16 cellular contexts compared by ENCODE assay signal in the genomic region with DNA sequence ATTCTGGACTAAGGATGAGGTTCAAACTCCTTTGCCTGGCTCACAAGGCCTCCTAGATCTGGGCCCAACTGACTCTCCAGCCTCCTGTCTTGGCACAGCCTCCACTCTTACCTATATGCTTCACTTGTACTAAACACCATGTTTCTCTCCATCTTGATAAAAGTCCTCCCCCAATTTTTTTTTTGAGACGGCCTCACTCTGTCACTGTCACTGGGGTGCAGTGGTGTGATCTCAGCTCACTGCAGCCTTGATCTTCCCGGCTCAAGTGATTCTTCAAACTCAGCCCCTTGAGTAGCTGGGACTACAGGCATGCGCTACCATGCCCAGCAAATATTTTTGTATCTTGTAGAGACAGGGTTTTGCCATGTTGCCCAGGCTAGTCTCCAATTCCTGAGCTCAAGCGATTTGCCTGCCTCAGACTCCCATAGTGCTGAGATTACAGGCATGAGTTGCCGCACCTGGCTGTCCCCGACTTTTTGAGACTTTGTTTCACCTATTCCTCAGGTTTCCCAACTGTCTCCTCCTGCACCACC. TPM values are rescaled to one million over a fixed set of nuclear protein-coding genes. Genes with fewer than 3 reads are reported as not detected.
DNase-seq lines count a peak whose midpoint lies in the region; ATAC-seq and TF ChIP-seq lines count a peak whose summit lies in the region.
"Had no signal": no experiment of that assay in that cellular context is flagged by ENCODE, and none has a peak within 500 bp of the region (broad histone marks: within the 10 kb centered on the region; RNA-seq: fewer than 3 reads in every experiment).

No MANE protein-coding gene starts in this region.

- intact Hi-C loops in activated naive CD4-positive, alpha-beta T cell treated with anti-CD3 and anti-CD28 coated beads for 36 hours (cut with micrococcal nuclease), result no loop called here
- intact Hi-C loops in esophagus squamous epithelium (cut with DNase I), result no loop called here
- intact Hi-C loops in body of pancreas (cut with DNase I), result no loop called here

- H3K9me3 Mint-ChIP-seq in activated naive CD4-positive, alpha-beta T cell treated with anti-CD3 and anti-CD28 coated beads for 36 hours, result no peaks in the 10 kb centered on the region
- no peaks in the 10 kb centered on the region for H3K9me3 Mint-ChIP-seq in T-cell
- H3K9me3 Mint-ChIP-seq: H9, WTC11 had no signal

- H3K36me3 Mint-ChIP-seq in activated naive CD4-positive, alpha-beta T cell treated with anti-CD3 and anti-CD28 coated beads for 36 hours (ENCODE audit: low read depth), result peaks cover 12% of the 10 kb centered on the region
- peaks cover 10% of the 10 kb centered on the region for H3K36me3 Mint-ChIP-seq in T-cell
- H3K36me3 Mint-ChIP-seq: WTC11 had no signal

- H3K4me1 ChIP-seq in esophagus squamous epithelium, result peaks cover 34 to 75% (median 37%) of the 10 kb centered on the region in 3 donors
- peaks cover 59% of the 10 kb centered on the region for H3K4me1 ChIP-seq in thymus (ENCODE audit: control insufficient read depth, insufficient read depth, low read length)
- H3K4me1 ChIP-seq in body of pancreas, result peaks cover 43% of the 10 kb centered on the region

- POLR2A ChIA-PET in T-cell (lab: Charles Lee), result interaction anchor here in 1 of 2 donors (1.0 kb wide), 1 partner anchor 13 kb away, joined by 3 read pairs; no protein-coding TSS in a partner anchor

- H3K36me3 ChIP-seq in esophagus squamous epithelium (peaks cover 0 to 6% (median 3%) of the 10 kb centered on the region in 3 donors), thymus (ENCODE audit: control insufficient read depth, insufficient read depth) (peaks cover 3% of the 10 kb centered on the region), body of pancreas (replicated peaks in 1 of 2; ENCODE audit: insufficient read depth in 1 of 2, low read depth in 2 of 2) (no peaks in the 10 kb centered on the region)
- H3K36me3 ChIP-seq: Peyer's patch had no signal

- peak overlapping the region; percentile 89 for H3K27ac Mint-ChIP-seq in activated naive CD4-positive, alpha-beta T cell treated with anti-CD3 and anti-CD28 coated beads for 36 hours
- H3K27ac Mint-ChIP-seq in T-cell, result peak overlapping the region; percentile 90 to 92
- H3K27ac Mint-ChIP-seq: H9, WTC11 had no signal

- WGBS in esophagus squamous epithelium, 2 donors, result 48 to 57% methylated on average over 6 of the region's 6 CpGs
- 58% methylated on average over 6 of the region's 6 CpGs for WGBS in thymus
- WGBS in body of pancreas, 2 donors, result 91% methylated on average over 6 of the region's 6 CpGs

- ATAC-seq in T-cell (replicated peaks in 1 of 4) (no peak), GM21423 (IDR thresholded peaks at IDR 0.05; ENCODE audit: unreplicated experiment) (no peak), GM19452 (IDR thresholded peaks at IDR 0.05; ENCODE audit: unreplicated experiment) (no peak), body of pancreas (no peak)
- ATAC-seq: WTC11 had no signal

- H3K9me3 ChIP-seq in esophagus squamous epithelium (no peaks in the 10 kb centered on the region), thymus (ENCODE audit: control insufficient read depth) (no peaks in the 10 kb centered on the region), body of pancreas (no peaks in the 10 kb centered on the region)
- H3K9me3 ChIP-seq: Peyer's patch had no signal

- peak overlapping the region; percentile 52 for H3K4me3 Mint-ChIP-seq in activated naive CD4-positive, alpha-beta T cell treated with anti-CD3 and anti-CD28 coated beads for 36 hours
- H3K4me3 Mint-ChIP-seq in T-cell, result peak overlapping the region in 2 of 3 donors; percentile 26 to 91
- H3K4me3 Mint-ChIP-seq: H9, WTC11 had no signal

- CTCF ChIA-PET in activated naive CD4-positive, alpha-beta T cell treated with anti-CD3 and anti-CD28 coated beads for 36 hours (lab: Charles Lee), result interaction anchor here (0.9 to 12.3 kb wide), 7 partner anchors 7 to 92 kb away, joined by 3 to 342 read pairs (median 8); no protein-coding TSS in a partner anchor
- CTCF ChIA-PET in T-cell (lab: Charles Lee), result interaction anchor here (1.0 to 11.1 kb wide), 6 partner anchors 13 to 60 kb away, joined by 3 to 148 read pairs (median 30); no protein-coding TSS in a partner anchor

- H3K4me1 Mint-ChIP-seq in activated naive CD4-positive, alpha-beta T cell treated with anti-CD3 and anti-CD28 coated beads for 36 hours (ENCODE audit: low read depth), result peaks cover 77% of the 10 kb centered on the region
- peaks cover 77 to 87% (median 82%) of the 10 kb centered on the region in 3 donors for H3K4me1 Mint-ChIP-seq in T-cell

- no peaks in the 10 kb centered on the region for H3K27me3 Mint-ChIP-seq in activated naive CD4-positive, alpha-beta T cell treated with anti-CD3 and anti-CD28 coated beads for 36 hours (ENCODE audit: low read depth)
- H3K27me3 Mint-ChIP-seq in T-cell, result no peaks in the 10 kb centered on the region

- H3K27me3 ChIP-seq in esophagus squamous epithelium (no peaks in the 10 kb centered on the region), thymus (ENCODE audit: control insufficient read depth, insufficient read depth) (no peaks in the 10 kb centered on the region), body of pancreas (no peaks in the 10 kb centered on the region)
- H3K27me3 ChIP-seq: Peyer's patch had no signal

- H3K27ac ChIP-seq in esophagus squamous epithelium, result peak overlapping the region; percentile 7 to 98 (median 54)
- H3K27ac ChIP-seq in thymus (ENCODE audit: low read depth), result peak overlapping the region; percentile 67
- no peak overlapping the region for H3K27ac ChIP-seq in body of pancreas

- H3K4me3 ChIP-seq in esophagus squamous epithelium (no peak overlapping the region), thymus (ENCODE audit: low read length) (no peak overlapping the region), body of pancreas (no peak overlapping the region)
- H3K4me3 ChIP-seq: Peyer's patch had no signal

- TF ChIP-seq CTCF in esophagus squamous epithelium (IDR thresholded peaks at IDR 0.05) (no peak), body of pancreas (IDR thresholded peaks at IDR 0.05) (no peak)

- TF ChIP-seq POLR2A in esophagus squamous epithelium (IDR thresholded peaks at IDR 0.05), result no peak
- no peak for TF ChIP-seq POLR2A in body of pancreas (IDR thresholded peaks at IDR 0.05)

- no peak for DNase-seq in activated naive CD4-positive, alpha-beta T cell treated with anti-CD3 and anti-CD28 coated beads for 36 hours
- DNase-seq in activated naive CD4-positive, alpha-beta T cell treated with anti-CD3 and anti-CD28 coated beads, Interleukin-2, amount 50 U/mL, for 16 hours, result no peak
- DNase-seq in T-cell (no peak), esophagus squamous epithelium (lab: John Stamatoyannopoulos, UW) (no peak), body of pancreas (no peak)
- DNase-seq: AML-193, DMS53, H9, mesenchymal stem cell, NCI-H1417, occipital lobe, Peyer's patch had no signal

RNA-seq across cellular contexts. Expression of gene CD34, which starts 39.7 kb away (rescaled TPM):
- under 1 TPM; 0.02 TPM for total RNA-seq in activated naive CD4-positive, alpha-beta T cell treated with anti-CD3 and anti-CD28 coated beads for 36 hours
- 1 to 10 TPM in 2 of 5 donors, under 1 TPM in 3; 0.57 to 1.6 (median 0.83) TPM for total RNA-seq in T-cell
- 10 to 100 TPM in 2 of 4 donors, 1 to 10 TPM in 2; 1.3 to 32.2 (median 11.0) TPM for total RNA-seq in esophagus squamous epithelium
- polyA plus RNA-seq in thymus, result 14.5 TPM
- 10 to 100 TPM; 11.5 to 14.8 TPM for total RNA-seq in body of pancreas

Comparison
In these comparisons a context has a peak if more than half of its experiments do, and no peak if none do; other contexts are left out.
1. H3K27ac ChIP-seq: peak in esophagus squamous epithelium (4 of 4) and thymus (single experiment); none in body of pancreas (0 of 4).